1 cellular context compared by ENCODE assay signal in genomic region chr10:128859738-128860386, GRCh38.
TF ChIP-seq lines count a peak whose summit lies in the region.

No MANE protein-coding gene starts in this region.

TF ChIP-seq in SK-N-SH, 30 proteins besides CTCF, POLR2A, EP300 and RAD21 (continued from another document):
- no peak for TF ChIP-seq REST (IDR thresholded peaks at IDR 0.05; ENCODE audit: low read depth, low read length)
- no peak for TF ChIP-seq JUND (IDR thresholded peaks at IDR 0.05)
